8 cellular contexts compared by ENCODE assay signal in the genomic region with DNA sequence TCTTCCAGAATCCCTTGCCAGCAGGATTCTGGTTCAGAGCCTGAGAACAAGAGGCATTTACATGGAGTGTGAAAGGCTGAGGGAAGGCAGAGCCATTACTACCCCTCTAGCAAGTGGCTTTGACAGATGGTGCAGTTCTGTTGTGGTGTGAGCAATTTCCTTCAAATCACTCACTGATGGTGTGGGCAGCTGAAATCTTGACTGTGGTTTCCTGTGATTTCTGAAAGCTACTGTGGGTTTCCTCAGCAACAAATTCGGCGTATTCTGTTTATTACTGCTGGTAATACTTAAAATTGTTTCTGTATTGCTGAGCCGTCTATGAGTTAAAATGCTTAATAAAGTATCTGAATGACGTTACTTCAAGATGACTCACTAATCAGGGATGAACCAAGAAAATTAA.
A peak's percentile ranks its signal among the peaks of the same experiment; 100 is the strongest.
DNase-seq lines count a peak whose midpoint lies in the region; ATAC-seq and TF ChIP-seq lines count a peak whose summit lies in the region.

No MANE protein-coding gene starts in this region.

- H3K9me3 ChIP-seq in SK-N-MC (ENCODE audit: low read depth, low read length), result no peaks in the 10 kb centered on the region

- ATAC-seq in HG02981 (IDR thresholded peaks at IDR 0.05; ENCODE audit: unreplicated experiment) (peak; percentile 77), GM18517 (IDR thresholded peaks at IDR 0.05; ENCODE audit: unreplicated experiment) (no peak)

- H3K4me3 ChIP-seq in SK-N-MC, result no peak overlapping the region

- DNase-seq in GM13977 (ENCODE audit: low spot score) (peak; percentile 4), SK-N-MC (ENCODE audit: low read depth, low spot score) (peak; percentile 10), iris pigment epithelial cell (ENCODE audit: low read depth) (peak; percentile 98), NCI-H187 (lab: John Stamatoyannopoulos, UW) (no peak), hepatic stellate cell (ENCODE audit: low spot score) (no peak)
- no peak for DNase-seq in activated T-cell treated with anti-CD3 and anti-CD28 coated beads, Interleukin-2, amount 50 U/mL, for 48 hours

- no peak for TF ChIP-seq CTCF in GM13977 (IDR thresholded peaks at IDR 0.05; ENCODE audit: extremely low read depth, insufficient read depth, missing control alignments)

- in situ Hi-C loops in GM13977 (cut with MboI; ENCODE audit: low pct_unique_long_range_greater_than_20kb, low sequenced_read_pairs, unreplicated experiment), result no loop called here

- no peaks in the 10 kb centered on the region for H3K36me3 ChIP-seq in SK-N-MC (ENCODE audit: insufficient read depth, low read length)

- no peak overlapping the region for H3K9ac ChIP-seq in SK-N-MC (ENCODE audit: insufficient read length)

- H3K27ac ChIP-seq in SK-N-MC, result no peak overlapping the region

Comparison
In these comparisons a context has a peak if more than half of its experiments do, and no peak if none do; other contexts are left out.
1. DNase-seq: peak in GM13977 (single experiment), SK-N-MC (single experiment) and iris pigment epithelial cell (single experiment); none in NCI-H187 (0 of 2), hepatic stellate cell (single experiment) and activated T-cell treated with anti-CD3 and anti-CD28 coated beads, Interleukin-2, amount 50 U/mL, for 48 hours (0 of 2).